ENCODE assay signal across 13 cellular contexts in the genomic region with DNA sequence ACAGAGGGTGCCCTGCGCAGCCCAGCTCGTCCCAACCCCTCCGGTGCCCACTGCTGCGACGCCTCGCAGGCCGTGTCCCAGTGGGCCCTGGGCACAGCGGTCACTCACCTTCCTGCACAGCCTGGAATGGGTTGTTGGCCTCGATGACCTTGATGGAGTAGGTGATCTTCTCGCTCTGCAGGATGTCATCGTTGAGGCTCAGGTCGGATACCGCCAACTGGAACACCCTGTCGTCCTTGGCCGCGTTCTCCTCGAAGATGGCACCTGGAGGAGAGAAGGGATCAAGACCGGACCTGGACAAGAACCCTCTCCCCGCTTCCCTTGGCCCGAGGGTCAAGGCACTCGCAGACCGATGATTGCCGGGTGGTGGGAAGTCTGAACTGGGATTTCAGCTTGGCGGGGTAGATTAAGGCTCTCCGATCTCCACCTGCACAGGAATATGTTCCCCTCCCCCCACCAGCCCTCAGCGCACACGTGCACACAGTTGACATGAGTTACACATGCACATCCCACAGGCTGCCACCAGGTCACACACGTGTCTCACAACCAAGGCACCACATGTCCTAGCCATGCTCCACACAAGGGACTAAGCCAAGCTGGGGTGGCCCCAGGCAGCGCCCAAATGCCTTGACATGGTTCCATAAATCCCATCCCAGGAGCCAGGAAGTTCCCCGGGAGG. TPM values are rescaled to one million over a fixed set of nuclear protein-coding genes. Genes with fewer than 3 reads are reported as not detected.
A peak's percentile ranks its signal among the peaks of the same experiment; 100 is the strongest.
DNase-seq lines count a peak whose midpoint lies in the region; ATAC-seq and TF ChIP-seq lines count a peak whose summit lies in the region.
"Had no signal": no experiment of that assay in that cellular context is flagged by ENCODE, and none has a peak within 500 bp of the region (broad histone marks: within the 10 kb centered on the region; RNA-seq: fewer than 3 reads in every experiment).

No MANE protein-coding gene starts in this region.

- H3K79me2 ChIP-seq in neural progenitor cell (ENCODE audit: low read depth) (no peaks in the 10 kb centered on the region), mesendoderm (ENCODE audit: control insufficient read depth, insufficient read depth, low read length) (no peaks in the 10 kb centered on the region)

- peaks cover 7% of the 10 kb centered on the region for H3F3A ChIP-seq in neural progenitor cell (ENCODE audit: low read depth)

- peak; percentile 22 for TF ChIP-seq CTCF in GM12864 (IDR thresholded peaks at IDR 0.05; ENCODE audit: low read depth, low read length, missing control alignments)
- no peak for TF ChIP-seq CTCF in neural progenitor cell (IDR thresholded peaks at IDR 0.05)

- H3K27me3 Mint-ChIP-seq in neural progenitor cell (ENCODE audit: insufficient read depth, low read depth): peaks cover 45% of the 10 kb centered on the region

- no peak overlapping the region for H4K5ac ChIP-seq in mesendoderm (ENCODE audit: low read length)

- H3K27ac ChIP-seq in BLaER1: no peak overlapping the region
- H3K27ac ChIP-seq in ectodermal cell (ENCODE audit: insufficient read depth, low read depth, low read length, poor library complexity, severe bottlenecking): no peak overlapping the region
- H3K27ac ChIP-seq in neural progenitor cell: no peak overlapping the region
- H3K27ac ChIP-seq in mesendoderm (ENCODE audit: low read depth, low read length): no peak overlapping the region
- H3K27ac ChIP-seq: ascending aorta had no signal

- H3K27me3 ChIP-seq in BLaER1 (peaks cover 84% of the 10 kb centered on the region), ectodermal cell (ENCODE audit: control insufficient read depth, insufficient read depth, low read length, poor library complexity, severe bottlenecking) (peaks cover 78% of the 10 kb centered on the region), neural progenitor cell (peaks cover 99% of the 10 kb centered on the region), mesendoderm (ENCODE audit: insufficient read depth, low read length, poor library complexity) (peaks cover 50% of the 10 kb centered on the region)

- no peak overlapping the region for H2BK5ac ChIP-seq in mesendoderm (ENCODE audit: low read length)

- H4K20me1 ChIP-seq in BLaER1 (peaks cover 56% of the 10 kb centered on the region), neural progenitor cell (ENCODE audit: low read depth) (peaks cover 47% of the 10 kb centered on the region)

- no peak overlapping the region for H2BK120ac ChIP-seq in mesendoderm (ENCODE audit: low read depth, low read length)

- no peak overlapping the region for H4K8ac ChIP-seq in mesendoderm (ENCODE audit: low read depth, low read length)

- H3K9me3 Mint-ChIP-seq in neural progenitor cell: peaks cover 2% of the 10 kb centered on the region

- no peak for DNase-seq in GM12864 (ENCODE audit: low read depth)
- DNase-seq in neural progenitor cell (ENCODE audit: low spot score): no peak
- no peak for DNase-seq in mesendoderm
- DNase-seq in mucosa of gallbladder (ENCODE audit: low spot score): no peak
- DNase-seq: NCI-H187 treated with DMSO at 0.1 percent for 48 hours, SHP77 treated with DMSO at 0.1 percent for 48 hours, small intestine had no signal

- no peaks in the 10 kb centered on the region for H3K9me3 ChIP-seq in BLaER1
- no peaks in the 10 kb centered on the region for H3K9me3 ChIP-seq in ectodermal cell (ENCODE audit: control insufficient read depth, low read length)
- H3K9me3 ChIP-seq in neural progenitor cell (ENCODE audit: low read depth): no peaks in the 10 kb centered on the region
- H3K9me3 ChIP-seq: ascending aorta had no signal

- no peak overlapping the region for H2AK5ac ChIP-seq in mesendoderm (ENCODE audit: low read length)

- no peak overlapping the region for H3K23ac ChIP-seq in mesendoderm (ENCODE audit: low read length)

- 24 to 26% methylated on average over 30 of the region's 30 CpGs for WGBS in ectodermal cell, 2 experiments
- WGBS in mesendoderm (ENCODE audit: extremely low coverage, insufficient coverage, low lambda C conversion rate): no CpG with 5 or more reads among the region's 30 CpGs

- H3K4me3 ChIP-seq in BLaER1 (0 out of 2 replicates have a peak overlapping the region, but pooled peaks have one; percentile 5), GM12864 (ENCODE audit: low read depth, low read length) (no peak overlapping the region), ectodermal cell (ENCODE audit: insufficient read depth, low read depth, low read length) (peak overlapping the region; percentile 34), neural progenitor cell (peak overlapping the region; percentile 48), mesendoderm (ENCODE audit: low read length) (no peak overlapping the region)

- no peak overlapping the region; the same call in 1 of the 2 replicates for H3K4me2 ChIP-seq in BLaER1
- peak overlapping the region; percentile 80 for H3K4me2 ChIP-seq in neural progenitor cell
- no peak overlapping the region for H3K4me2 ChIP-seq in mesendoderm (ENCODE audit: low read length)

- H3K9ac ChIP-seq in BLaER1: no peak overlapping the region
- no peak overlapping the region for H3K9ac ChIP-seq in neural progenitor cell
- no peak overlapping the region for H3K9ac ChIP-seq in mesendoderm (ENCODE audit: low read length)

- no peak overlapping the region for H3K27ac Mint-ChIP-seq in neural progenitor cell

- no peaks in the 10 kb centered on the region for H3K36me3 Mint-ChIP-seq in neural progenitor cell

- ATAC-seq in GM21619 (IDR thresholded peaks at IDR 0.05; ENCODE audit: unreplicated experiment) (no peak), GM21529 (IDR thresholded peaks at IDR 0.05; ENCODE audit: unreplicated experiment) (no peak)

- H3K56ac ChIP-seq in mesendoderm (ENCODE audit: low read length): no peak overlapping the region

- H2BK15ac ChIP-seq in mesendoderm (replicated peaks; ENCODE audit: low read depth): no peak overlapping the region

- H3K4me1 ChIP-seq in BLaER1 (peaks cover 31% of the 10 kb centered on the region), ectodermal cell (ENCODE audit: control insufficient read depth, insufficient read depth, low read length) (peaks cover 23% of the 10 kb centered on the region), neural progenitor cell (peaks cover 3% of the 10 kb centered on the region), mesendoderm (ENCODE audit: control insufficient read depth, low read depth, low read length) (peaks cover 1% of the 10 kb centered on the region)

- no peak overlapping the region for H2AFZ ChIP-seq in neural progenitor cell (replicated peaks)

- H3K18ac ChIP-seq in mesendoderm (ENCODE audit: low read length): no peak overlapping the region

- no peaks in the 10 kb centered on the region for H3K36me3 ChIP-seq in BLaER1
- H3K36me3 ChIP-seq in ectodermal cell (ENCODE audit: control insufficient read depth, insufficient read depth, low read length): no peaks in the 10 kb centered on the region
- H3K36me3 ChIP-seq in neural progenitor cell: no peaks in the 10 kb centered on the region
- H3K36me3 ChIP-seq in mesendoderm (ENCODE audit: control insufficient read depth, insufficient read depth, low read length): no peaks in the 10 kb centered on the region
- H3K36me3 ChIP-seq: ascending aorta had no signal

- peaks cover 16% of the 10 kb centered on the region for H3K4me1 Mint-ChIP-seq in neural progenitor cell

- H3K4ac ChIP-seq in mesendoderm (ENCODE audit: low read depth, low read length): no peak overlapping the region

- H3K79me1 ChIP-seq in mesendoderm (ENCODE audit: low read length): no peaks in the 10 kb centered on the region

- peak overlapping the region; percentile 86 for H3K4me3 Mint-ChIP-seq in neural progenitor cell

RNA-seq across cellular contexts. Expression of a gene that starts 2.6 kb away (rescaled TPM):
- 0.46 TPM for polyA plus RNA-seq in ectodermal cell (2013, experiment 1 of 4)
- polyA plus RNA-seq in ectodermal cell (2013, experiment 2 of 4): 0.41 TPM
- 0.37 TPM for polyA plus RNA-seq in ectodermal cell (2013, experiment 3 of 4)
- polyA plus RNA-seq in ectodermal cell (2013, experiment 4 of 4): 1.3 TPM
- total RNA-seq in neural progenitor cell (ENCODE audit: low replicate concordance): 0.31 TPM in 1 of 2 replicates, not detected in the other
- polyA plus RNA-seq in mesendoderm (2013, experiment 1 of 2): 0.28 TPM
- 0.29 TPM for polyA plus RNA-seq in mesendoderm (2013, experiment 2 of 2)
- 6.3 TPM for total RNA-seq in mucosa of gallbladder
- total RNA-seq: Daoy had no signal

Comparison
In these comparisons a context has a peak if more than half of its experiments do, and no peak if none do; other contexts are left out.
1. H3K4me3 ChIP-seq: peak in BLaER1 (single experiment), ectodermal cell (single experiment) and neural progenitor cell (single experiment); none in GM12864 (single experiment) and mesendoderm (single experiment).